Comparison of ENCODE assay signal across 1 cellular context in the genomic region with DNA sequence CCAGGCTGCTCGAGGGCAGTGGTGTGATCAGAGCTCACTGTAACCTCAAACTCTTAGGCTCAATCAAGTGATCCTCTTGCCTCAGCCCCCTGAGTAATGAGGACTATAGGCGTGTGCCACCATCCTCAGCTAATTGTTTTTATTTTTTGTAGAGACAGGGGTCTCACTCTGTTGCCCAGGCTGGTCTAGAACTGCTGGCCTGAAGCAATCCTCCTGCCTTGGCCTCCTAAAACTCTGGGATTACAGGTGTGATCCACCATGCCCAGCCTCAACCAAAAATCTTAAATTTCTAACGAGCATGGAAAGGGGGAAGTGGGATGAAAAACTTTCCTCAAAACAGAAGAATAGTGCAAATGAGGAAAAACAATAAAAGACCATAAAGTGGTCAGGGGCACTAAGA.
TF ChIP-seq lines count a peak whose summit lies in the region.

No MANE protein-coding gene starts in this region.

TF ChIP-seq in K562, 482 proteins besides CTCF, POLR2A, EP300 and RAD21 (continued from another document):
- TF ChIP-seq TAL1 (IDR thresholded peaks at IDR 0.05), result no peak
